ENCODE assay signal across 15 cellular contexts in genomic region chr3:57142335-57142734, GRCh38. TPM values are rescaled to one million over a fixed set of nuclear protein-coding genes. Genes with fewer than 3 reads are reported as not detected.
"Had no signal": no experiment of that assay in that cellular context is flagged by ENCODE, and none has a peak within 500 bp of the region (broad histone marks: within the 10 kb centered on the region; RNA-seq: fewer than 3 reads in every experiment).

No MANE protein-coding gene starts in this region.

- H3K27ac ChIP-seq: dorsolateral prefrontal cortex, lower lobe of right lung had no signal

- FAIRE-seq: keratinocyte, urothelium cell line had no signal

- ATAC-seq: activated T-cell treated with anti-CD3 and anti-CD28 coated beads, Interleukin-2, amount 50 U/mL, for 72 hours; esophagus mucosa; lower lobe of right lung; natural killer cell treated with Interleukin-12 subunit alpha and Interleukin-12 subunit beta and Interleukin-15 and Interleukin-18, amount 100 ng/mL, for 72 hours had no signal

- H3K4me1 ChIP-seq: lower lobe of right lung had no signal

- H3K4me3 ChIP-seq: dorsolateral prefrontal cortex, lower lobe of right lung, skin epidermis, stomach had no signal

- DNase-seq: activated CD4-positive, alpha-beta memory T cell treated with anti-CD3 and anti-CD28 coated beads, Interleukin-2, amount 10 ng/mL, durations not matched to agents 7 days and 5 days; activated naive CD8-positive, alpha-beta T cell treated with anti-CD3 and anti-CD28 coated beads, Interleukin-2, amount 10 ng/mL, durations not matched to agents 7 days and 5 days; activated T-cell treated with anti-CD3 and anti-CD28 coated beads, Interleukin-2, amount 50 U/mL, for 72 hours; anterior cingulate cortex; dorsolateral prefrontal cortex; glutamatergic neuron; lower lobe of right lung; stimulated activated CD4-positive, alpha-beta T cell treated with anti-CD3 and anti-CD28 coated beads, Interleukin-4, amount 100 ng/mL, for 4 hours; stomach had no signal

- H3K9me3 ChIP-seq: lower lobe of right lung, stomach had no signal

- H3K27me3 ChIP-seq: dorsolateral prefrontal cortex, stomach had no signal

- H3K36me3 ChIP-seq: lower lobe of right lung, stomach had no signal

RNA-seq across cellular contexts. Expression of gene IL17RD, which starts 22.8 kb away (rescaled TPM):
- total RNA-seq: activated naive CD8-positive, alpha-beta T cell treated with anti-CD3 and anti-CD28 coated beads, Interleukin-2, amount 10 ng/mL, durations not matched to agents 7 days and 5 days had no signal

RNA-seq across cellular contexts. Expression of gene HESX1, which starts 57.4 kb away (rescaled TPM):
- total RNA-seq: fibroblast of villous mesenchyme; natural killer cell treated with Interleukin-12 subunit alpha and Interleukin-12 subunit beta and Interleukin-15 and Interleukin-18, amount 100 ng/mL, for 72 hours had no signal
